In genomic region chr6:68012822-68013221, GRCh38 we compare ENCODE assay signal across 7 cellular contexts.
"Had no signal": no experiment of that assay in that cellular context is flagged by ENCODE, and none has a peak within 500 bp of the region (broad histone marks: within the 10 kb centered on the region; RNA-seq: fewer than 3 reads in every experiment).

No MANE protein-coding gene starts in this region.

- H3K4me2 ChIP-seq: KMS-11 had no signal

- DNase-seq: IMR-90, KBM-7, KG1 had no signal

- ATAC-seq: HepG2 had no signal

- H3K27ac ChIP-seq: HL-60, KMS-11 had no signal

- FAIRE-seq: HepG2, HTR-8/SVneo had no signal

- H3K9ac ChIP-seq: KMS-11 had no signal
